In the genomic region with DNA sequence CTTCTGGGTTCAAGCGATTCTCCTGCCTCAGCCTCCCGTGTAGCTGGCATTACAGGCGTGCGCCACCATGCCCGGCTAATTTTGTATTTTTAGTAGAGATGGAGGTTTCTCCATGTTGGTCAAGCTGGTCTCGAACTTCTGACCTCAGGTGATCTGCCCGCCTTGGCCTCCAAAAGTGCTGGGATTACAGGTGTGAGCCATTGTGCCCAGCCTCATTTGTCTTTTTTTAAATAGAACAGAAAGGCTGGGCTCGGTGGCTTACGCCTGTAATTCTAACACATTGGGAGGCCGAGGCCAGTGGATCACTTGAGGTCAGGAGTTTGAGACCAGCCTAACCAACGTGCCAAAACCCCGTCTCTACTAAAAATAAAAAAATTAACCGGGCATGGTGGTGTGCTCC, we compare ENCODE assay signal across 13 cellular contexts. TPM values are rescaled to one million over a fixed set of nuclear protein-coding genes. Genes with fewer than 3 reads are reported as not detected.
DNase-seq lines count a peak whose midpoint lies in the region; ATAC-seq and TF ChIP-seq lines count a peak whose summit lies in the region.
"Not testable (repeated sequence)": the region's sequence is repeated elsewhere in the genome, so short reads cannot be mapped to it uniquely, and the experiment has no call there.
"Had no signal": no experiment of that assay in that cellular context is flagged by ENCODE, and none has a peak within 500 bp of the region (broad histone marks: within the 10 kb centered on the region; RNA-seq: fewer than 3 reads in every experiment).

No MANE protein-coding gene starts in this region.

- not testable (repeated sequence) for H3K27ac Mint-ChIP-seq in activated CD4-positive, alpha-beta memory T cell treated with anti-CD3 and anti-CD28 coated beads for 36 hours; activated naive CD4-positive, alpha-beta T cell treated with anti-CD3 and anti-CD28 coated beads, Interleukin-2, amount 50 U/mL, for 24 hours; naive B cell; osteocyte (ENCODE audit: unreplicated experiment)
- peak overlapping the region; percentile 88 for H3K27ac Mint-ChIP-seq in dendritic cell treated with granulocyte-macrophage colony-stimulating factor and Interleukin-4, amounts not matched to agents 40 ng/mL and 50 ng/mL, for 4 days

- H3K79me2 ChIP-seq in DND-41 (ENCODE audit: insufficient read depth, low read length), result peaks cover 60% of the 10 kb centered on the region

- peaks cover 37% of the 10 kb centered on the region for H3K36me3 Mint-ChIP-seq in activated CD4-positive, alpha-beta memory T cell treated with anti-CD3 and anti-CD28 coated beads for 36 hours
- H3K36me3 Mint-ChIP-seq in activated naive CD4-positive, alpha-beta T cell treated with anti-CD3 and anti-CD28 coated beads, Interleukin-2, amount 50 U/mL, for 24 hours; naive B cell: not testable (repeated sequence)
- peaks cover 95% of the 10 kb centered on the region for H3K36me3 Mint-ChIP-seq in dendritic cell treated with granulocyte-macrophage colony-stimulating factor and Interleukin-4, amounts not matched to agents 40 ng/mL and 50 ng/mL, for 4 days (ENCODE audit: low read depth)
- peaks cover 11% of the 10 kb centered on the region for H3K36me3 Mint-ChIP-seq in osteocyte (ENCODE audit: unreplicated experiment)

- ATAC-seq in DND-41 (ENCODE audit: insufficient read depth, low read depth); naive B cell (ENCODE audit: low read depth in 2 of 2): not testable (repeated sequence)

- H2AFZ ChIP-seq in DND-41 (ENCODE audit: low read depth, low read length), result not testable (repeated sequence)

- not testable (repeated sequence) for H3K27ac ChIP-seq in BLaER1; DND-41 (ENCODE audit: low read length)
- peak overlapping the region; percentile 96 for H3K27ac ChIP-seq in RWPE1

- H4K20me1 ChIP-seq in BLaER1, result peaks cover 47% of the 10 kb centered on the region
- not testable (repeated sequence) for H4K20me1 ChIP-seq in DND-41 (ENCODE audit: insufficient read depth, low read length)

- TF ChIP-seq CTCF in DND-41 (IDR thresholded peaks at IDR 0.05; ENCODE audit: borderline replicate concordance, extremely low read depth, low read length, poor library complexity, severe bottlenecking); RWPE1 (conservative IDR thresholded peaks at IDR 0.05; ENCODE audit: low read depth); osteocyte (IDR thresholded peaks at IDR 0.05): not testable (repeated sequence)

- H3K4me3 Mint-ChIP-seq in activated CD4-positive, alpha-beta memory T cell treated with anti-CD3 and anti-CD28 coated beads for 36 hours, result peak overlapping the region; percentile 35
- peak overlapping the region; percentile 60 for H3K4me3 Mint-ChIP-seq in activated naive CD4-positive, alpha-beta T cell treated with anti-CD3 and anti-CD28 coated beads, Interleukin-2, amount 50 U/mL, for 24 hours
- H3K4me3 Mint-ChIP-seq in dendritic cell treated with granulocyte-macrophage colony-stimulating factor and Interleukin-4, amounts not matched to agents 40 ng/mL and 50 ng/mL, for 4 days, result not testable (repeated sequence)
- H3K4me3 Mint-ChIP-seq in naive B cell, result peak overlapping the region; percentile 41 to 99 (median 83)
- peak overlapping the region; percentile 91 for H3K4me3 Mint-ChIP-seq in osteocyte (ENCODE audit: unreplicated experiment)

- H3K4me2 ChIP-seq in BLaER1 (peak overlapping the region; percentile 85), DND-41 (ENCODE audit: insufficient read depth, low read length) (peak overlapping the region; percentile 99; the same call in 1 of the 2 replicates)

- H3K27me3 ChIP-seq in BLaER1; DND-41 (ENCODE audit: insufficient read depth, low read length, poor library complexity): not testable (repeated sequence)

- POLR2A ChIA-PET in RWPE1 (lab: Yijun Ruan, JAX; ENCODE audit: low non-redundant PET), result not testable (repeated sequence)
- POLR2A ChIA-PET in activated CD4-positive, alpha-beta memory T cell treated with anti-CD3 and anti-CD28 coated beads for 36 hours (lab: Charles Lee), result interaction anchor here (0.6 to 0.7 kb wide), 2 partner anchors 27 to 50 kb away, joined by 3 read pairs; no protein-coding TSS in a partner anchor

- H3K9me3 Mint-ChIP-seq in activated CD4-positive, alpha-beta memory T cell treated with anti-CD3 and anti-CD28 coated beads for 36 hours; activated naive CD4-positive, alpha-beta T cell treated with anti-CD3 and anti-CD28 coated beads, Interleukin-2, amount 50 U/mL, for 24 hours; dendritic cell treated with granulocyte-macrophage colony-stimulating factor and Interleukin-4, amounts not matched to agents 40 ng/mL and 50 ng/mL, for 4 days; naive B cell; osteocyte (ENCODE audit: unreplicated experiment): not testable (repeated sequence)

- H3K4me3 ChIP-seq in BLaER1, result not testable (repeated sequence)
- H3K4me3 ChIP-seq in DND-41 (ENCODE audit: low read depth in 1 of 2, low read length in 2 of 2), result peak overlapping the region in 1 of 2 experiments; percentile 20; a peak in 1 of 4 replicates

- H3K36me3 ChIP-seq in BLaER1 (peaks cover 57% of the 10 kb centered on the region), DND-41 (ENCODE audit: insufficient read depth, low read length) (peaks cover 54% of the 10 kb centered on the region)

- CTCF ChIA-PET in RWPE1 (lab: Yijun Ruan, JAX), result interaction anchor here (0.6 kb wide), 1 partner anchor 34 kb away, joined by 3 read pairs; no protein-coding TSS in a partner anchor
- CTCF ChIA-PET in activated CD4-positive, alpha-beta memory T cell treated with anti-CD3 and anti-CD28 coated beads for 36 hours (lab: Charles Lee), result interaction anchor here (3.5 to 3.8 kb wide), 2 partner anchors 106 to 161 kb away, joined by 17 to 36 read pairs; a partner anchor contains a TSS

- intact Hi-C loops in activated CD4-positive, alpha-beta memory T cell treated with anti-CD3 and anti-CD28 coated beads for 36 hours (cut with micrococcal nuclease); dendritic cell treated with granulocyte-macrophage colony-stimulating factor and Interleukin-4, amounts not matched to agents 40 ng/mL and 50 ng/mL, for 4 days (cut with micrococcal nuclease): not testable (repeated sequence)

- not testable (repeated sequence) for H3K9me3 ChIP-seq in BLaER1; DND-41 (ENCODE audit: insufficient read depth, low read length, severe bottlenecking)

- H3K9ac ChIP-seq in BLaER1; DND-41 (ENCODE audit: low read depth, low read length): not testable (repeated sequence)

- H3K4me1 ChIP-seq in BLaER1 (peaks cover 44% of the 10 kb centered on the region), DND-41 (ENCODE audit: insufficient read depth, low read length) (peaks cover 39% of the 10 kb centered on the region)

- H3K4me1 Mint-ChIP-seq in activated CD4-positive, alpha-beta memory T cell treated with anti-CD3 and anti-CD28 coated beads for 36 hours (ENCODE audit: low read depth), result peaks cover 32% of the 10 kb centered on the region
- H3K4me1 Mint-ChIP-seq in activated naive CD4-positive, alpha-beta T cell treated with anti-CD3 and anti-CD28 coated beads, Interleukin-2, amount 50 U/mL, for 24 hours, result peaks cover 24% of the 10 kb centered on the region
- H3K4me1 Mint-ChIP-seq in dendritic cell treated with granulocyte-macrophage colony-stimulating factor and Interleukin-4, amounts not matched to agents 40 ng/mL and 50 ng/mL, for 4 days (ENCODE audit: low read depth), result peaks cover 54% of the 10 kb centered on the region
- H3K4me1 Mint-ChIP-seq in naive B cell (peaks cover 19 to 40% (median 31%) of the 10 kb centered on the region in 3 donors), osteocyte (ENCODE audit: unreplicated experiment) (peaks cover 25% of the 10 kb centered on the region)

- not testable (repeated sequence) for H3K27me3 Mint-ChIP-seq in activated CD4-positive, alpha-beta memory T cell treated with anti-CD3 and anti-CD28 coated beads for 36 hours; activated naive CD4-positive, alpha-beta T cell treated with anti-CD3 and anti-CD28 coated beads, Interleukin-2, amount 50 U/mL, for 24 hours; dendritic cell treated with granulocyte-macrophage colony-stimulating factor and Interleukin-4, amounts not matched to agents 40 ng/mL and 50 ng/mL, for 4 days; naive B cell; osteocyte (ENCODE audit: unreplicated experiment)

- not testable (repeated sequence) for DNase-seq in DND-41; RWPE1 (ENCODE audit: low spot score); activated CD4-positive, alpha-beta memory T cell treated with anti-CD3 and anti-CD28 coated beads for 36 hours; naive B cell; osteocyte (ENCODE audit: extremely low spot score, unreplicated experiment)

RNA-seq across cellular contexts. Expression of a gene that starts 2.0 kb away (rescaled TPM):
- 10 to 100 TPM; 67.8 to 70.8 TPM for total RNA-seq in activated CD4-positive, alpha-beta memory T cell treated with anti-CD3 and anti-CD28 coated beads for 36 hours
- polyA plus RNA-seq in naive B cell (ENCODE audit: low read depth in 6 of 6), result 100 to 1,000 TPM in 1 of 6 donors, 10 to 100 TPM in 5; 61.1 to 105 (median 79.9) TPM
- total RNA-seq in osteocyte, result 102 and 109 TPM in 2 replicates

RNA-seq across cellular contexts. Expression of a gene that starts 5.7 kb away (rescaled TPM):
- total RNA-seq in activated CD4-positive, alpha-beta memory T cell treated with anti-CD3 and anti-CD28 coated beads for 36 hours, result not detected
- 1 to 10 TPM in 1 of 6 donors, not detected in 5; 1.1 TPM for polyA plus RNA-seq in naive B cell (ENCODE audit: low read depth in 6 of 6)
- not detected in 2 replicates for total RNA-seq in osteocyte
- total RNA-seq: Daoy, IMR-90, LHCN-M2, NCI-H460, Peyer's patch had no signal

RNA-seq across cellular contexts. Expression of a gene that starts 27.9 kb away (rescaled TPM):
- 10 to 100 TPM; 33.7 to 33.8 TPM for total RNA-seq in activated CD4-positive, alpha-beta memory T cell treated with anti-CD3 and anti-CD28 coated beads for 36 hours
- polyA plus RNA-seq in naive B cell (ENCODE audit: low read depth in 6 of 6), result 1 to 10 TPM in 5 of 6 donors, under 1 TPM in 1; 0.23 to 4.2 (median 3.3) TPM
- 41.2 and 42.7 TPM in 2 replicates for total RNA-seq in osteocyte

RNA-seq across cellular contexts. Expression of a gene that starts 36.0 kb away (rescaled TPM):
- 1 to 10 TPM; 4.6 to 5.5 TPM for total RNA-seq in activated CD4-positive, alpha-beta memory T cell treated with anti-CD3 and anti-CD28 coated beads for 36 hours
- polyA plus RNA-seq in naive B cell (ENCODE audit: low read depth in 6 of 6), result under 1 TPM in 1 of 6 donors, not detected in 5; 0.15 TPM
- total RNA-seq in osteocyte, result 20.5 and 20.9 TPM in 2 replicates
